1 cellular context compared by ENCODE assay signal in the genomic region with DNA sequence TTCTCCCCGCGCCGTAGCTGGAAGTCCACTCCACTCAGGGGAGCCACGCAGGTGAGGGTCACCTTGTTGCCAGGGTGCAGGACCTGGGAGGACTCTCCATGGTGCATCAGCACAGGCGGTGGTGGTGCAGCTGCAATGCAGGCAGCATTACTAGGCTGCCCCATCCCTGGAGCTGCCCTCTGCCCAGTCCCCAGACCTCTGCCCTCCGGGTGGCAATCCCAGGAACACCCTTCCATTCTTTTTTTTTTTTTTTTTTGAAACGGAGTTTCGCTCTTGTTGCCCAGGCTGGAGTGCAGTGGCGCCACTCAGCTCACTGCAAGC.
TF ChIP-seq lines count a peak whose summit lies in the region.

No MANE protein-coding gene starts in this region.

TF ChIP-seq in K562, 482 proteins besides CTCF, POLR2A, EP300 and RAD21:
- TF ChIP-seq POLR2G (IDR thresholded peaks at IDR 0.05; ENCODE audit: low read depth, low read length): 0 out of 2 replicates have a peak, but pooled peaks have one; percentile 0
- no peak for TF ChIP-seq ZNF212 (CRISPR knock-in tag; IDR thresholded peaks at IDR 0.05)
